12 cellular contexts compared by ENCODE assay signal in the genomic region with DNA sequence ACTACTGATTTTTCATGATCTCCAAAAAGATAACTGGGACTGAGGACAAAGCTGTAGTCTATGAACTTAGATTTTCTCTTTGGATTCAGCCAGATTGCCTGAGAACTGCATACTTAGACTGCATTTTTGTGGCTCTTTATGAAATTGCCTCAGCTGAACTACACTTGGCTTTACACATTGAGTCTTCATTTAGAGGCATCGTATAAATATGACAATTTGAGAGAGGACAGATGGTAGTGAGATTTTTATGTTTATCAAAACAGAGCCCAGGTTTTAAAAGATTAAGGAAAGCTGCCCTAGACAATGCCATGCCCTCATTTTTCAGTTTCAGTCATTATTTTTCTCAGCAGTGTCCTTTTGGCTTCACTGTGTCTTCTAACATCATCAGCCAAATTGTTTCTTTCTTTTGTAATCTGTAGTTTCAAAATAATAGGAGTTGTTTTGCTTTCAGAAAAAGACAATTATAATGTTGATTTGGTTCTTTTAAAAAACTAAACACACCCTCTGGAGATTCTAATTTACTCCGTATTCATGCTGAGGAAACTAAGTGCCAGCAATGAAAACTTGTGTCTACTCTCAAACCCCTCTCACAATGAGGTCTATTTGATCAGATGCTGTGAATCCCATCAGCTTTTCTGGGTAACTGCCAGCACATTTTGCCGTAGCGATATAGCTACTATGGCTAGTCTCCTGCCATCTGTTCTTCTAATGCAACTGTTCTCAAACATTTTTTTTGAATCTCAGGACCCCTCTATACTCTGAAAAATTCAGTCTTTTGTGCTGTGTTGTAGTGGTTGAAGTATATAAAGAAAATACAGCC. TPM values are rescaled to one million over a fixed set of nuclear protein-coding genes. Genes with fewer than 3 reads are reported as not detected.
DNase-seq lines count a peak whose midpoint lies in the region; ATAC-seq, FAIRE-seq and TF ChIP-seq lines count a peak whose summit lies in the region.
"Had no signal": no experiment of that assay in that cellular context is flagged by ENCODE, and none has a peak within 500 bp of the region (broad histone marks: within the 10 kb centered on the region; RNA-seq: fewer than 3 reads in every experiment).

No MANE protein-coding gene starts in this region.

- no peak overlapping the region for H3K27ac Mint-ChIP-seq in T-helper 17 cell
- no peak overlapping the region for H3K27ac Mint-ChIP-seq in activated T-cell treated with anti-CD3 and anti-CD28 coated beads, Interleukin-2, amount 50 U/mL, for 24 hours

- peaks cover 2% of the 10 kb centered on the region for H3K36me3 Mint-ChIP-seq in T-helper 17 cell (ENCODE audit: low read depth)
- H3K36me3 Mint-ChIP-seq in activated T-cell treated with anti-CD3 and anti-CD28 coated beads, Interleukin-2, amount 50 U/mL, for 24 hours (ENCODE audit: low read depth), result peaks cover 8% of the 10 kb centered on the region

- H3K36me3 ChIP-seq in uterus, result no peaks in the 10 kb centered on the region

- H3K9me3 Mint-ChIP-seq in activated T-cell treated with anti-CD3 and anti-CD28 coated beads, Interleukin-2, amount 50 U/mL, for 24 hours, result peaks cover 5% of the 10 kb centered on the region

- intact Hi-C loops in uterus (cut with DNase I; ENCODE audit: low total_unique reads), result no loop called here

- no peaks in the 10 kb centered on the region for H3K9me3 ChIP-seq in T-helper 17 cell (ENCODE audit: control insufficient read depth, low read length, poor library complexity, severe bottlenecking)
- H3K9me3 ChIP-seq in uterus, result no peaks in the 10 kb centered on the region

- H3K4me3 Mint-ChIP-seq in T-helper 17 cell, result no peak overlapping the region
- no peak overlapping the region for H3K4me3 Mint-ChIP-seq in activated T-cell treated with anti-CD3 and anti-CD28 coated beads, Interleukin-2, amount 50 U/mL, for 24 hours

- FAIRE-seq in GM12891 (lab: Jason Lieb, UNC) (peak; percentile 55), endometrium (lab: Jason Lieb, UNC) (peak; percentile 98)

- no peaks in the 10 kb centered on the region for H3K27me3 ChIP-seq in uterus

- DNase-seq in GM12891 (ENCODE audit: insufficient read length, low spot score), result no peak
- DNase-seq in NCI-H2227 (lab: John Stamatoyannopoulos, UW; ENCODE audit: unreplicated experiment), result peak; percentile 88
- peak; percentile 50 for DNase-seq in retina
- DNase-seq in T-helper 17 cell, result no peak
- no peak for DNase-seq in uterus
- DNase-seq in activated T-cell treated with anti-CD3 and anti-CD28 coated beads, Interleukin-2, amount 50 U/mL, for 24 hours, result no peak
- DNase-seq: activated CD4-positive, alpha-beta T cell treated with anti-CD3 and anti-CD28 coated beads, Interleukin-2, amount 50 U/mL, for 4 hours; amniotic stem cell; NCI-H187; SIG-M5 had no signal

- no peak overlapping the region for H3K4me3 ChIP-seq in uterus

- TF ChIP-seq POLR2A in GM12891 (IDR thresholded peaks at IDR 0.05; ENCODE audit: low read depth, low read length) (no peak), uterus (IDR thresholded peaks at IDR 0.05) (no peak)

- TF ChIP-seq CTCF in uterus (IDR thresholded peaks at IDR 0.05), result no peak

- no peak for ATAC-seq in T-helper 17 cell
- no peak for ATAC-seq in HG02759 (IDR thresholded peaks at IDR 0.05; ENCODE audit: unreplicated experiment)

- no peaks in the 10 kb centered on the region for H3K4me1 Mint-ChIP-seq in T-helper 17 cell
- H3K4me1 Mint-ChIP-seq in activated T-cell treated with anti-CD3 and anti-CD28 coated beads, Interleukin-2, amount 50 U/mL, for 24 hours (ENCODE audit: low read depth), result no peaks in the 10 kb centered on the region

- H3K4me1 ChIP-seq in uterus, result no peaks in the 10 kb centered on the region

- H3K27ac ChIP-seq in uterus, result peak overlapping the region in 1 of 2 donors; percentile 49

- no peaks in the 10 kb centered on the region for H3K27me3 Mint-ChIP-seq in T-helper 17 cell
- no peaks in the 10 kb centered on the region for H3K27me3 Mint-ChIP-seq in activated T-cell treated with anti-CD3 and anti-CD28 coated beads, Interleukin-2, amount 50 U/mL, for 24 hours

TF ChIP-seq in GM12891, 5 proteins besides CTCF, POLR2A, EP300 and RAD21:
- TF ChIP-seq POU2F2 (IDR thresholded peaks at IDR 0.05; ENCODE audit: low read depth, low read length) (no peak), PAX5 (IDR thresholded peaks at IDR 0.05; ENCODE audit: insufficient read depth, low read length, severe bottlenecking) (no peak), POLR2AphosphoS5 (IDR thresholded peaks at IDR 0.05; ENCODE audit: low read depth, low read length) (no peak), TAF1 (IDR thresholded peaks at IDR 0.05; ENCODE audit: low read depth, low read length) (no peak), SPI1 (IDR thresholded peaks at IDR 0.05; ENCODE audit: low read depth, low read length) (no peak)

RNA-seq across cellular contexts. Expression of a gene that starts 46.2 kb away (rescaled TPM):
- polyA plus RNA-seq in GM12891 (2012; ENCODE audit: low read depth, missing spikeins), result 20.8 TPM
- total RNA-seq in T-helper 17 cell (1 to 10 TPM; 1.7 to 6.1 TPM), uterus (100 to 1,000 TPM in 1 of 4 donors, 10 to 100 TPM in 3; 47.6 to 198 (median 61.0) TPM)

Comparison
In these comparisons a context has a peak if more than half of its experiments do, and no peak if none do; other contexts are left out.
1. DNase-seq: peak in NCI-H2227 (single experiment) and retina (single experiment); none in GM12891 (single experiment), T-helper 17 cell (0 of 3), uterus (0 of 2) and activated T-cell treated with anti-CD3 and anti-CD28 coated beads, Interleukin-2, amount 50 U/mL, for 24 hours (single experiment).
2. RNA of a gene that starts 46.2 kb away (total RNA-seq): 47.6 to 198 TPM in uterus; 1.7 to 6.1 TPM in T-helper 17 cell; every median in the first group is over 4 times any median in the second.